In genomic region chr18:44579745-44580144, GRCh38 we compare ENCODE assay signal across 1 cellular context.
TF ChIP-seq lines count a peak whose summit lies in the region.

No MANE protein-coding gene starts in this region.

TF ChIP-seq in IMR-90, 13 proteins besides CTCF, POLR2A, EP300 and RAD21:
- TF ChIP-seq MAFK (IDR thresholded peaks at IDR 0.05; ENCODE audit: low read depth, low read length) (no peak), BHLHE40 (IDR thresholded peaks at IDR 0.05; ENCODE audit: low read depth, low read length) (no peak), MXI1 (IDR thresholded peaks at IDR 0.05; ENCODE audit: borderline replicate concordance, low read depth, low read length) (no peak), RFX5 (IDR thresholded peaks at IDR 0.05; ENCODE audit: low read depth, low read length) (no peak), MAZ (IDR thresholded peaks at IDR 0.05; ENCODE audit: borderline replicate concordance, low read depth, low read length) (no peak), NFE2L2 (IDR thresholded peaks at IDR 0.05; ENCODE audit: low read depth, low read length) (no peak), CEBPB (IDR thresholded peaks at IDR 0.05; ENCODE audit: low read depth, low read length) (no peak), CHD1 (IDR thresholded peaks at IDR 0.05; ENCODE audit: low read depth, low read length) (no peak), ELK1 (IDR thresholded peaks at IDR 0.05; ENCODE audit: borderline replicate concordance, low read depth, low read length) (no peak), FOS (IDR thresholded peaks at IDR 0.05; ENCODE audit: low read depth, low read length) (no peak)
